ENCODE assay signal across 27 cellular contexts in genomic region chr6:150615967-150616366, GRCh38. TPM values are rescaled to one million over a fixed set of nuclear protein-coding genes. Genes with fewer than 3 reads are reported as not detected.
DNase-seq lines count a peak whose midpoint lies in the region; ATAC-seq and TF ChIP-seq lines count a peak whose summit lies in the region.
"Had no signal": no experiment of that assay in that cellular context is flagged by ENCODE, and none has a peak within 500 bp of the region (broad histone marks: within the 10 kb centered on the region; RNA-seq: fewer than 3 reads in every experiment).

No MANE protein-coding gene starts in this region.

- H3K27ac ChIP-seq in OCI-LY1 (ENCODE audit: low read depth, low read length, poor library complexity, severe bottlenecking): peak overlapping the region; percentile 99
- H3K27ac ChIP-seq: BLaER1, PC-9, SJSA1 had no signal

- TF ChIP-seq CTCF in OCI-LY1 (IDR thresholded peaks at IDR 0.05; ENCODE audit: low read length) (no peak), natural killer cell (IDR thresholded peaks at IDR 0.05) (no peak)

- peaks cover 93% of the 10 kb centered on the region for H3K79me2 ChIP-seq in OCI-LY1 (ENCODE audit: insufficient read depth, low read length)

- no peaks in the 10 kb centered on the region for H3F3A ChIP-seq in OCI-LY1 (ENCODE audit: insufficient read depth, low read length)

- peak overlapping the region; percentile 71 for H3K4me3 ChIP-seq in OCI-LY1 (ENCODE audit: low read depth, low read length, poor library complexity, severe bottlenecking)
- H3K4me3 ChIP-seq: BLaER1, PC-9, SJSA1 had no signal

- H3K4me1 ChIP-seq in OCI-LY1 (ENCODE audit: insufficient read depth, low read length, severe bottlenecking): peaks cover 100% of the 10 kb centered on the region

- no peaks in the 10 kb centered on the region for H3K9me3 ChIP-seq in OCI-LY1 (ENCODE audit: low read length)
- H3K9me3 ChIP-seq: BLaER1, SJSA1 had no signal

- peak overlapping the region; percentile 91; the same call in 1 of the 2 replicates for H3K9ac ChIP-seq in OCI-LY1 (ENCODE audit: low read length)
- H3K9ac ChIP-seq: BLaER1 had no signal

- no peak overlapping the region for H3K4me3 Mint-ChIP-seq in activated T-cell treated with anti-CD3 and anti-CD28 coated beads, Interleukin-2, amount 50 U/mL, for 72 hours
- H3K4me3 Mint-ChIP-seq in memory B cell: no peak overlapping the region
- no peak overlapping the region for H3K4me3 Mint-ChIP-seq in stimulated activated naive B cell treated with anti-CD40 and anti-IgM and Interleukin-4, amounts not matched to agents 10 μg/mL and 1 μg/mL and 100 μg/mL, for 72 hours
- no peak overlapping the region for H3K4me3 Mint-ChIP-seq in natural killer cell
- H3K4me3 Mint-ChIP-seq: CD4-positive, CD25-positive, alpha-beta regulatory T cell had no signal

- no peak for DNase-seq in activated T-cell treated with anti-CD3 and anti-CD28 coated beads, Interleukin-2, amount 50 U/mL, for 72 hours
- no peak for DNase-seq in activated T-cell treated with anti-CD3 and anti-CD28 coated beads, Interleukin-2, amount 50 U/mL, for 1 hour
- DNase-seq in memory B cell (ENCODE audit: low spot score in 2 of 2) (no peak), natural killer cell (no peak), DMS153 (lab: John Stamatoyannopoulos, UW) (no peak), dermis blood vessel endothelial cell (no peak)
- DNase-seq in stimulated activated naive B cell treated with anti-CD40 and anti-IgM and Interleukin-4, amounts not matched to agents 10 μg/mL and 1 μg/mL and 100 μg/mL, for 72 hours: no peak
- DNase-seq: 8988T; CD4-positive, CD25-positive, alpha-beta regulatory T cell; DMS53; EL; GDM1; H7; KBM-7; MM.1S; NCI-H1417; NCI-H1694; NCI-H2029 treated with DMSO at 0.1 percent for 48 hours; NCI-H446 treated with DMSO at 0.1 percent for 48 hours; NCI-H526; NCI-H82; NK-92 treated with Interleukin-12 subunit alpha and Interleukin-12 subunit beta, amount 100 ng/mL, for 24 hours; PC-9 had no signal

- H3K9me3 Mint-ChIP-seq in activated T-cell treated with anti-CD3 and anti-CD28 coated beads, Interleukin-2, amount 50 U/mL, for 72 hours: no peaks in the 10 kb centered on the region
- H3K9me3 Mint-ChIP-seq in memory B cell (no peaks in the 10 kb centered on the region), natural killer cell (no peaks in the 10 kb centered on the region)
- H3K9me3 Mint-ChIP-seq in stimulated activated naive B cell treated with anti-CD40 and anti-IgM and Interleukin-4, amounts not matched to agents 10 μg/mL and 1 μg/mL and 100 μg/mL, for 72 hours: no peaks in the 10 kb centered on the region
- H3K9me3 Mint-ChIP-seq: CD4-positive, CD25-positive, alpha-beta regulatory T cell had no signal

- no peak overlapping the region for H3K27ac Mint-ChIP-seq in activated T-cell treated with anti-CD3 and anti-CD28 coated beads, Interleukin-2, amount 50 U/mL, for 72 hours
- peak overlapping the region; percentile 84 for H3K27ac Mint-ChIP-seq in memory B cell
- H3K27ac Mint-ChIP-seq in stimulated activated naive B cell treated with anti-CD40 and anti-IgM and Interleukin-4, amounts not matched to agents 10 μg/mL and 1 μg/mL and 100 μg/mL, for 72 hours: peak overlapping the region; percentile 82
- no peak overlapping the region for H3K27ac Mint-ChIP-seq in natural killer cell
- H3K27ac Mint-ChIP-seq: CD4-positive, CD25-positive, alpha-beta regulatory T cell had no signal

- H3K27me3 Mint-ChIP-seq in activated T-cell treated with anti-CD3 and anti-CD28 coated beads, Interleukin-2, amount 50 U/mL, for 72 hours (ENCODE audit: low read depth): peaks cover 34% of the 10 kb centered on the region
- H3K27me3 Mint-ChIP-seq in memory B cell: no peaks in the 10 kb centered on the region
- no peaks in the 10 kb centered on the region for H3K27me3 Mint-ChIP-seq in stimulated activated naive B cell treated with anti-CD40 and anti-IgM and Interleukin-4, amounts not matched to agents 10 μg/mL and 1 μg/mL and 100 μg/mL, for 72 hours
- peaks cover 13 to 16% of the 10 kb centered on the region in 2 donors for H3K27me3 Mint-ChIP-seq in natural killer cell (ENCODE audit: low read depth in 2 of 2)
- H3K27me3 Mint-ChIP-seq: CD4-positive, CD25-positive, alpha-beta regulatory T cell had no signal

- H3K36me3 ChIP-seq in OCI-LY1 (ENCODE audit: insufficient read depth, low read length): peaks cover 18% of the 10 kb centered on the region; the same call in 1 of the 2 replicates
- H3K36me3 ChIP-seq: BLaER1, SJSA1 had no signal

- no peaks in the 10 kb centered on the region for H3K27me3 ChIP-seq in OCI-LY1 (ENCODE audit: insufficient read depth, low read length)
- H3K27me3 ChIP-seq: BLaER1, SJSA1 had no signal

- H3K4me2 ChIP-seq in OCI-LY1 (ENCODE audit: low read length): peak overlapping the region; percentile 89
- H3K4me2 ChIP-seq: BLaER1, PC-9 had no signal

- ATAC-seq in activated T-cell treated with anti-CD3 and anti-CD28 coated beads, Interleukin-2, amount 50 U/mL, for 72 hours (replicated peaks in 1 of 2): peak; percentile 45 to 59
- ATAC-seq in memory B cell (ENCODE audit: low read depth) (peak; percentile 44), natural killer cell (no peak)
- peak; percentile 40 to 61 for ATAC-seq in stimulated activated naive B cell treated with anti-CD40 and anti-IgM and Interleukin-4, amounts not matched to agents 10 μg/mL and 1 μg/mL and 100 μg/mL, for 72 hours (replicated peaks)
- ATAC-seq: Right ventricle myocardium inferior had no signal

- H3K9me2 ChIP-seq in OCI-LY1 (ENCODE audit: low read depth, low read length): no peaks in the 10 kb centered on the region

- peaks cover 0 to 2% of the 10 kb centered on the region in 2 donors for H3K36me3 Mint-ChIP-seq in activated T-cell treated with anti-CD3 and anti-CD28 coated beads, Interleukin-2, amount 50 U/mL, for 72 hours (ENCODE audit: insufficient read depth in 2 of 2)
- H3K36me3 Mint-ChIP-seq in memory B cell (peaks cover 16% of the 10 kb centered on the region), natural killer cell (no peaks in the 10 kb centered on the region)
- peaks cover 13 to 25% of the 10 kb centered on the region in 2 donors for H3K36me3 Mint-ChIP-seq in stimulated activated naive B cell treated with anti-CD40 and anti-IgM and Interleukin-4, amounts not matched to agents 10 μg/mL and 1 μg/mL and 100 μg/mL, for 72 hours
- H3K36me3 Mint-ChIP-seq: CD4-positive, CD25-positive, alpha-beta regulatory T cell had no signal

- no peaks in the 10 kb centered on the region for H4K20me1 ChIP-seq in OCI-LY1 (ENCODE audit: insufficient read depth, low read length)
- H4K20me1 ChIP-seq: BLaER1 had no signal

- intact Hi-C loops in natural killer cell (cut with micrococcal nuclease): no loop called here

- peaks cover 17% of the 10 kb centered on the region for H3K4me1 Mint-ChIP-seq in activated T-cell treated with anti-CD3 and anti-CD28 coated beads, Interleukin-2, amount 50 U/mL, for 72 hours (ENCODE audit: low read depth)
- H3K4me1 Mint-ChIP-seq in memory B cell (peaks cover 49% of the 10 kb centered on the region), natural killer cell (no peaks in the 10 kb centered on the region)
- peaks cover 53 to 90% of the 10 kb centered on the region in 2 donors for H3K4me1 Mint-ChIP-seq in stimulated activated naive B cell treated with anti-CD40 and anti-IgM and Interleukin-4, amounts not matched to agents 10 μg/mL and 1 μg/mL and 100 μg/mL, for 72 hours

- no peak overlapping the region for H2AFZ ChIP-seq in OCI-LY1 (ENCODE audit: low read length)
- H2AFZ ChIP-seq: PC-9 had no signal

RNA-seq across cellular contexts. Expression of gene PLEKHG1, which starts 16.3 kb away (rescaled TPM):
- total RNA-seq in activated T-cell treated with anti-CD3 and anti-CD28 coated beads, Interleukin-2, amount 50 U/mL, for 72 hours: 10 to 100 TPM; 25.0 to 27.1 TPM
- 1 to 10 TPM in 1 of 3 donors, under 1 TPM in 2; 0.29 to 1.4 (median 0.54) TPM for total RNA-seq in natural killer cell
- total RNA-seq in dermis blood vessel endothelial cell: 42.3 and 74.5 TPM in 2 replicates

Comparison
In these comparisons a context has a peak if more than half of its experiments do, and no peak if none do; other contexts are left out.
1. ATAC-seq: peak in activated T-cell treated with anti-CD3 and anti-CD28 coated beads, Interleukin-2, amount 50 U/mL, for 72 hours (2 of 2), memory B cell (single experiment) and stimulated activated naive B cell treated with anti-CD40 and anti-IgM and Interleukin-4, amounts not matched to agents 10 μg/mL and 1 μg/mL and 100 μg/mL, for 72 hours (2 of 2); none in natural killer cell (0 of 3).
2. H3K27ac Mint-ChIP-seq: peak in memory B cell (single experiment) and stimulated activated naive B cell treated with anti-CD40 and anti-IgM and Interleukin-4, amounts not matched to agents 10 μg/mL and 1 μg/mL and 100 μg/mL, for 72 hours (single experiment); none in activated T-cell treated with anti-CD3 and anti-CD28 coated beads, Interleukin-2, amount 50 U/mL, for 72 hours (single experiment) and natural killer cell (0 of 2).
3. RNA of gene PLEKHG1, which starts 16.3 kb away (total RNA-seq): 42.3 to 74.5 TPM in dermis blood vessel endothelial cell and 25.0 to 27.1 TPM in activated T-cell treated with anti-CD3 and anti-CD28 coated beads, Interleukin-2, amount 50 U/mL, for 72 hours; 0.29 to 1.4 TPM in natural killer cell; every median in the first group is over 10 times any median in the second.